8 cellular contexts compared by ENCODE assay signal in the genomic region with DNA sequence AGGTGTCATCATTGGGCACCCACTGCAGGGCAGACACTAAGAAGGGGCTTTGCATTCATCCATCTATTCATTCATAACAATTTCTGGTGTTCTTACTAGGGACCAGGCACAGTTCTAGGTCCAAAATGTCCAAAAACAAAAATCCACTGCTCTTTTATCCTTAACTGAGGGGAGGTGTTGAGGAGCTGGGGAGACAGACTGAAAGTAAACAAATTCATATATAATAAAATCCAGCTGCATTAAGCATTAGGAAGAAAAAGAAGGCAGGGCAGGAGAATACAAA. TPM values are rescaled to one million over a fixed set of nuclear protein-coding genes. Genes with fewer than 3 reads are reported as not detected.
A peak's percentile ranks its signal among the peaks of the same experiment; 100 is the strongest.
DNase-seq lines count a peak whose midpoint lies in the region; ATAC-seq, FAIRE-seq and TF ChIP-seq lines count a peak whose summit lies in the region.

No MANE protein-coding gene starts in this region.

- intact Hi-C loops in CD4-positive, alpha-beta memory T cell (cut with micrococcal nuclease): loop anchor here (2.0 to 5.0 kb wide), 3 partner anchors 142 to 723 kb away; a partner anchor contains a TSS
- intact Hi-C loops in PC-3 (cut with micrococcal nuclease): no loop called here

- H3K27ac ChIP-seq in CD4-positive, alpha-beta memory T cell (ENCODE audit: low read depth, low read length): peak overlapping the region; percentile 71
- H3K27ac ChIP-seq in PC-3 (ENCODE audit: low read length) (no peak overlapping the region), esophagus (ENCODE audit: low read depth in 2 of 2, low read length in 1 of 2) (no peak overlapping the region)

- no peaks in the 10 kb centered on the region for H3K79me2 ChIP-seq in PC-3 (ENCODE audit: low read length)

- H3K9me2 ChIP-seq in PC-3 (replicated peaks; ENCODE audit: low read length): no peaks in the 10 kb centered on the region

- peaks cover 80% of the 10 kb centered on the region for H3K4me1 ChIP-seq in CD4-positive, alpha-beta memory T cell (ENCODE audit: insufficient read depth, low read length)
- H3K4me1 ChIP-seq in PC-3 (ENCODE audit: insufficient read depth, low read length) (peaks cover 9% of the 10 kb centered on the region), esophagus (ENCODE audit: control insufficient read depth in 2 of 2, insufficient read depth in 2 of 2, low read length in 1 of 2) (peaks cover 3 to 5% of the 10 kb centered on the region in 2 donors)

- H3K4me3 Mint-ChIP-seq in CD4-positive, alpha-beta memory T cell: peak overlapping the region; percentile 89 to 98 (median 94)
- H3K4me3 Mint-ChIP-seq in osteocyte (ENCODE audit: unreplicated experiment): peak overlapping the region; percentile 75

- no peaks in the 10 kb centered on the region for H3K9me3 ChIP-seq in CD4-positive, alpha-beta memory T cell (ENCODE audit: control insufficient read depth in 1 of 2, low read length in 2 of 2)
- H3K9me3 ChIP-seq in PC-3 (ENCODE audit: low read length) (no peaks in the 10 kb centered on the region), esophagus (ENCODE audit: control insufficient read depth in 2 of 2, insufficient read depth in 1 of 2, low read depth in 1 of 2, low read length in 1 of 2) (no peaks in the 10 kb centered on the region)

- peaks cover 11 to 28% of the 10 kb centered on the region in 2 donors for H3K36me3 Mint-ChIP-seq in CD4-positive, alpha-beta memory T cell
- no peaks in the 10 kb centered on the region for H3K36me3 Mint-ChIP-seq in osteocyte (ENCODE audit: unreplicated experiment)

- DNase-seq in CD4-positive, alpha-beta memory T cell: no peak
- no peak for DNase-seq in PC-3
- DNase-seq in osteocyte (ENCODE audit: extremely low spot score, unreplicated experiment): no peak
- no peak for DNase-seq in stimulated activated CD4-positive, alpha-beta T cell treated with anti-CD3 and anti-CD28 coated beads, Interleukin-2, amount 100 ng/mL, for 48 hours
- DNase-seq in kidney glomerular epithelial cell (lab: John Stamatoyannopoulos, UW): no peak
- DNase-seq in GM19239 (ENCODE audit: insufficient read length, low spot score): no peak
- no peak for DNase-seq in NCI-H774 (lab: John Stamatoyannopoulos, UW)

- no peaks in the 10 kb centered on the region for H4K20me1 ChIP-seq in PC-3 (ENCODE audit: low read length)

- ATAC-seq in PC-3: no peak; the same call in 1 of the 2 replicates

- POLR2A ChIA-PET in CD4-positive, alpha-beta memory T cell (lab: Charles Lee; ENCODE audit: partially characterized antibody): interaction anchor here (0.7 to 2.7 kb wide), 11 partner anchors 11 to 723 kb away, joined by 3 to 27 read pairs (median 3); a partner anchor contains a TSS
- POLR2A ChIA-PET in PC-3 (lab: Charles Lee; ENCODE audit: unreplicated experiment): interaction anchor here (0.6 kb wide), 1 partner anchor 19 kb away, joined by 4 read pairs; no protein-coding TSS in a partner anchor

- H3K27ac Mint-ChIP-seq in CD4-positive, alpha-beta memory T cell: peak overlapping the region; percentile 88 to 99 (median 93)
- peak overlapping the region; percentile 9 for H3K27ac Mint-ChIP-seq in osteocyte (ENCODE audit: unreplicated experiment)

- no peaks in the 10 kb centered on the region for H3K9me3 Mint-ChIP-seq in CD4-positive, alpha-beta memory T cell
- no peaks in the 10 kb centered on the region for H3K9me3 Mint-ChIP-seq in osteocyte (ENCODE audit: unreplicated experiment)

- peak overlapping the region; percentile 96 for H3K4me2 ChIP-seq in PC-3 (ENCODE audit: low read length)

- BruUV-seq in PC-3 (replicated peaks; lab: Mats Ljungman, UMichigan): TSS peak; percentile 47

- no peak for FAIRE-seq in GM19239 (lab: Jason Lieb, UNC)

- TF ChIP-seq CTCF in PC-3 (conservative IDR thresholded peaks at IDR 0.05; ENCODE audit: low read depth, low read length): no peak
- TF ChIP-seq CTCF in osteocyte (IDR thresholded peaks at IDR 0.05): no peak

- H3K9ac ChIP-seq in PC-3 (ENCODE audit: low read length): peak overlapping the region; percentile 39; the same call in 1 of the 2 replicates

- H3K4me1 Mint-ChIP-seq in CD4-positive, alpha-beta memory T cell: peaks cover 51 to 76% (median 64%) of the 10 kb centered on the region in 4 donors
- peaks cover 12% of the 10 kb centered on the region for H3K4me1 Mint-ChIP-seq in osteocyte (ENCODE audit: unreplicated experiment)

- peak overlapping the region; percentile 98 for H2AFZ ChIP-seq in PC-3 (ENCODE audit: low read length)

- CTCF ChIA-PET in CD4-positive, alpha-beta memory T cell (lab: Charles Lee; ENCODE audit: partially characterized antibody): interaction anchor here (0.8 to 2.8 kb wide), 5 partner anchors 9 to 151 kb away, joined by 3 to 19 read pairs (median 7); no protein-coding TSS in a partner anchor
- CTCF ChIA-PET in PC-3 (lab: Charles Lee): interaction anchor here (0.6 to 1.1 kb wide), 2 partner anchors 13 to 125 kb away, joined by 5 to 6 read pairs; no protein-coding TSS in a partner anchor

- no peaks in the 10 kb centered on the region for H3K36me3 ChIP-seq in CD4-positive, alpha-beta memory T cell (ENCODE audit: insufficient read depth, low read length)
- H3K36me3 ChIP-seq in PC-3 (ENCODE audit: low read depth, low read length): no peaks in the 10 kb centered on the region
- H3K36me3 ChIP-seq in esophagus (ENCODE audit: control insufficient read depth in 2 of 2, insufficient read depth in 2 of 2, low read length in 1 of 2): no peaks in the 10 kb centered on the region

- H3F3A ChIP-seq in PC-3 (ENCODE audit: low read length, unreplicated experiment): no peaks in the 10 kb centered on the region

- peak overlapping the region; percentile 60 to 95 for H3K4me3 ChIP-seq in CD4-positive, alpha-beta memory T cell (ENCODE audit: low read length in 2 of 2)
- H3K4me3 ChIP-seq in PC-3 (ENCODE audit: low read length) (peak overlapping the region; percentile 82), esophagus (ENCODE audit: low read depth in 1 of 2, low read length in 2 of 2) (peak overlapping the region; percentile 83 to 89)

- H3K27me3 ChIP-seq in CD4-positive, alpha-beta memory T cell (ENCODE audit: insufficient read depth, low read length): no peaks in the 10 kb centered on the region
- H3K27me3 ChIP-seq in PC-3 (ENCODE audit: low read length) (no peaks in the 10 kb centered on the region; the same call in 1 of the 2 replicates), esophagus (ENCODE audit: control insufficient read depth in 1 of 2, insufficient read depth in 2 of 2, low read length in 2 of 2) (no peaks in the 10 kb centered on the region)

- H3K27me3 Mint-ChIP-seq in CD4-positive, alpha-beta memory T cell: no peaks in the 10 kb centered on the region
- H3K27me3 Mint-ChIP-seq in osteocyte (ENCODE audit: unreplicated experiment): peaks cover 55% of the 10 kb centered on the region

RNA-seq across cellular contexts. Expression of a gene that starts 1.1 kb away (rescaled TPM):
- 10 to 100 TPM; 51.5 to 58.7 TPM for total RNA-seq in CD4-positive, alpha-beta memory T cell
- 10 to 100 TPM; 40.7 to 55.1 TPM for polyA plus RNA-seq in CD4-positive, alpha-beta memory T cell
- total RNA-seq in PC-3 (2014; rRNA removed): 2.2 and 2.5 TPM in 2 replicates
- polyA plus RNA-seq in esophagus: 1 to 10 TPM; 5.2 to 6.7 TPM
- total RNA-seq in osteocyte: 7.7 TPM in 2 replicates

RNA-seq across cellular contexts. Expression of a gene that starts 29.5 kb away (rescaled TPM):
- under 1 TPM; 0.17 to 0.38 TPM for total RNA-seq in CD4-positive, alpha-beta memory T cell
- polyA plus RNA-seq in CD4-positive, alpha-beta memory T cell: 1 to 10 TPM in 1 of 2 donors, under 1 TPM in 1; 0.79 to 1.4 TPM
- total RNA-seq in PC-3 (2014; rRNA removed) (0.07 and 0.58 TPM in 2 replicates), osteocyte (0.63 and 0.94 TPM in 2 replicates)
- polyA plus RNA-seq in esophagus: 1 to 10 TPM; 1.4 to 3.2 TPM
